In genomic region chrX:53714580-53715335, GRCh38 we compare ENCODE assay signal across 8 cellular contexts. TPM values are rescaled to one million over a fixed set of nuclear protein-coding genes. Genes with fewer than 3 reads are reported as not detected.
DNase-seq lines count a peak whose midpoint lies in the region; ATAC-seq and TF ChIP-seq lines count a peak whose summit lies in the region.

No MANE protein-coding gene starts in this region.

- peaks cover 18% of the 10 kb centered on the region for H3K36me3 Mint-ChIP-seq in activated naive CD4-positive, alpha-beta T cell treated with anti-CD3 and anti-CD28 coated beads, Interleukin-2, amount 10 ng/mL, durations not matched to agents 7 days and 5 days
- H3K36me3 Mint-ChIP-seq in natural killer cell: no peaks in the 10 kb centered on the region

- ATAC-seq in HG02981 (IDR thresholded peaks at IDR 0.05; ENCODE audit: unreplicated experiment) (peak; percentile 72), natural killer cell (peak; percentile 68 to 87 (median 83))

- no peaks in the 10 kb centered on the region for H3K27me3 Mint-ChIP-seq in activated naive CD4-positive, alpha-beta T cell treated with anti-CD3 and anti-CD28 coated beads, Interleukin-2, amount 10 ng/mL, durations not matched to agents 7 days and 5 days
- H3K27me3 Mint-ChIP-seq in natural killer cell (ENCODE audit: low read depth in 2 of 2): no peaks in the 10 kb centered on the region

- DNase-seq in NCI-H510A treated with DMSO at 0.1 percent for 48 hours (lab: John Stamatoyannopoulos, UW) (peak; percentile 8), NCI-H510A (lab: John Stamatoyannopoulos, UW) (no peak), RPMI7951 (ENCODE audit: low read depth) (peak; percentile 66), natural killer cell (peak; percentile 33), DMS153 (lab: John Stamatoyannopoulos, UW) (no peak), SHP77 treated with DMSO at 0.1 percent for 48 hours (lab: John Stamatoyannopoulos, UW) (no peak)
- DNase-seq in activated naive CD4-positive, alpha-beta T cell treated with anti-CD3 and anti-CD28 coated beads, Interleukin-2, amount 10 ng/mL, durations not matched to agents 7 days and 5 days: peak; percentile 75

- H3K27ac Mint-ChIP-seq in activated naive CD4-positive, alpha-beta T cell treated with anti-CD3 and anti-CD28 coated beads, Interleukin-2, amount 10 ng/mL, durations not matched to agents 7 days and 5 days: peak overlapping the region; percentile 99
- peak overlapping the region; percentile 94 to 100 for H3K27ac Mint-ChIP-seq in natural killer cell

- no peak for TF ChIP-seq CTCF in natural killer cell (IDR thresholded peaks at IDR 0.05)

- H3K4me3 Mint-ChIP-seq in activated naive CD4-positive, alpha-beta T cell treated with anti-CD3 and anti-CD28 coated beads, Interleukin-2, amount 10 ng/mL, durations not matched to agents 7 days and 5 days: peak overlapping the region; percentile 88
- peak overlapping the region; percentile 81 for H3K4me3 Mint-ChIP-seq in natural killer cell

- H3K9me3 Mint-ChIP-seq in activated naive CD4-positive, alpha-beta T cell treated with anti-CD3 and anti-CD28 coated beads, Interleukin-2, amount 10 ng/mL, durations not matched to agents 7 days and 5 days: peaks cover 2% of the 10 kb centered on the region
- H3K9me3 Mint-ChIP-seq in natural killer cell: no peaks in the 10 kb centered on the region

- H3K4me1 Mint-ChIP-seq in activated naive CD4-positive, alpha-beta T cell treated with anti-CD3 and anti-CD28 coated beads, Interleukin-2, amount 10 ng/mL, durations not matched to agents 7 days and 5 days: peaks cover 69% of the 10 kb centered on the region
- H3K4me1 Mint-ChIP-seq in natural killer cell: peaks cover 37 to 44% of the 10 kb centered on the region in 2 donors

- CTCF ChIA-PET in activated naive CD4-positive, alpha-beta T cell treated with anti-CD3 and anti-CD28 coated beads, Interleukin-2, amount 10 ng/mL, durations not matched to agents 7 days and 5 days (lab: Charles Lee): interaction anchor here (0.6 to 2.9 kb wide), 8 partner anchors 19 to 36 kb away, joined by 3 to 8 read pairs (median 4); partner anchors contain the start of gene HUWE1

- intact Hi-C loops in natural killer cell (cut with micrococcal nuclease): loop anchor here (1.0 to 5.0 kb wide), 2 partner anchors 30 to 38 kb away; no protein-coding TSS in a partner anchor

RNA-seq across cellular contexts. Expression of gene HUWE1, which starts 28.2 kb away (rescaled TPM):
- total RNA-seq in RPMI7951 (2014; rRNA removed; shearing (Covaris generic)): 83.3 and 99.5 TPM in 2 replicates
- total RNA-seq in natural killer cell: 100 to 1,000 TPM; 187 to 241 (median 218) TPM

Comparison
In these comparisons a context has a peak if more than half of its experiments do, and no peak if none do; other contexts are left out.
1. DNase-seq: peak in NCI-H510A treated with DMSO at 0.1 percent for 48 hours (single experiment), RPMI7951 (single experiment), activated naive CD4-positive, alpha-beta T cell treated with anti-CD3 and anti-CD28 coated beads, Interleukin-2, amount 10 ng/mL, durations not matched to agents 7 days and 5 days (single experiment) and natural killer cell (single experiment); none in NCI-H510A (single experiment), DMS153 (single experiment) and SHP77 treated with DMSO at 0.1 percent for 48 hours (single experiment).